Comparison of ENCODE assay signal across 23 cellular contexts in genomic region chr12:26022043-26022442, GRCh38.
A peak's percentile ranks its signal among the peaks of the same experiment; 100 is the strongest.
DNase-seq lines count a peak whose midpoint lies in the region; ATAC-seq and TF ChIP-seq lines count a peak whose summit lies in the region.
"Had no signal": no experiment of that assay in that cellular context is flagged by ENCODE, and none has a peak within 500 bp of the region (broad histone marks: within the 10 kb centered on the region; RNA-seq: fewer than 3 reads in every experiment).

No MANE protein-coding gene starts in this region.

- H3K27me3 Mint-ChIP-seq in HFFc6 (ENCODE audit: insufficient read depth) (no peaks in the 10 kb centered on the region), WTC11 (ENCODE audit: low read depth) (no peaks in the 10 kb centered on the region)
- H3K27me3 Mint-ChIP-seq: CD4-positive, alpha-beta T cell had no signal

- WGBS in heart left ventricle, 4 donors, result 52 to 67% (median 59%) methylated on average over 3 of the region's 3 CpGs
- 92 to 95% methylated on average over 3 of the region's 3 CpGs for WGBS in sigmoid colon, 2 donors

- TF ChIP-seq POLR2A in heart left ventricle (IDR thresholded peaks at IDR 0.05) (no peak), sigmoid colon (IDR thresholded peaks at IDR 0.05) (no peak)

- POLR2A ChIA-PET in WTC11 (lab: Charles Lee), result no interaction called here

- intact Hi-C loops in heart left ventricle (cut with DNase I) (loop anchor here in 3 of 10 donors (10.0 kb wide), 3 partner anchors 337 to 437 kb away; no protein-coding TSS in a partner anchor), Right ventricle myocardium inferior (cut with DNase I) (no loop called here), sigmoid colon (cut with DNase I) (loop anchor here (10.0 kb wide), 1 partner anchor 767 kb away; the partner anchor contains the start of gene KRAS)

- H3K9me3 ChIP-seq in heart left ventricle (no peaks in the 10 kb centered on the region), sigmoid colon (no peaks in the 10 kb centered on the region)
- H3K9me3 ChIP-seq: A549; BE2C; BLaER1 treated with 17β-estradiol and CSF1 and Interleukin-3, amounts not matched to agents 10 nM and 100 nM; HAP-1 had no signal

- H3K9me3 Mint-ChIP-seq in HFFc6 (no peaks in the 10 kb centered on the region), WTC11 (0 out of 2 replicates have a peak, but pooled peaks cover 3% of the 10 kb centered on the region)
- H3K9me3 Mint-ChIP-seq: CD14-positive monocyte; CD4-positive, alpha-beta T cell; CD8-positive, alpha-beta memory T cell; GM23338 had no signal

- H3K27ac ChIP-seq in heart left ventricle (no peak overlapping the region), sigmoid colon (no peak overlapping the region)
- H3K27ac ChIP-seq: A549; BLaER1 treated with 17β-estradiol and CSF1 and Interleukin-3, amounts not matched to agents 10 nM and 100 nM had no signal

- H3K4me1 ChIP-seq in heart left ventricle (peaks cover 0 to 24% (median 11%) of the 10 kb centered on the region in 12 donors), sigmoid colon (peaks cover 0 to 34% (median 24%) of the 10 kb centered on the region in 4 donors)
- H3K4me1 ChIP-seq: A549; BLaER1 treated with 17β-estradiol and CSF1 and Interleukin-3, amounts not matched to agents 10 nM and 100 nM; HAP-1 had no signal

- TF ChIP-seq CTCF in heart left ventricle (IDR thresholded peaks at IDR 0.05) (no peak), HFFc6 (IDR thresholded peaks at IDR 0.05) (no peak), WTC11 (IDR thresholded peaks at IDR 0.05) (no peak), sigmoid colon (IDR thresholded peaks at IDR 0.05) (no peak)

- H3K36me3 ChIP-seq in heart left ventricle, result no peaks in the 10 kb centered on the region
- H3K36me3 ChIP-seq in sigmoid colon, result no peaks in the 10 kb centered on the region
- H3K36me3 ChIP-seq: BE2C; BLaER1 treated with 17β-estradiol and CSF1 and Interleukin-3, amounts not matched to agents 10 nM and 100 nM; HAP-1 had no signal

- H3K4me3 ChIP-seq in heart left ventricle (no peak overlapping the region), sigmoid colon (no peak overlapping the region)
- H3K4me3 ChIP-seq: A549; BLaER1 treated with 17β-estradiol and CSF1 and Interleukin-3, amounts not matched to agents 10 nM and 100 nM; GM12878; GM23338; HAP-1 had no signal

- H3K36me3 Mint-ChIP-seq in HFFc6 (ENCODE audit: low read depth) (peaks cover 4% of the 10 kb centered on the region; the same call in 1 of the 2 replicates), WTC11 (peaks cover 5% of the 10 kb centered on the region; the same call in 1 of the 2 replicates)
- H3K36me3 Mint-ChIP-seq: CD14-positive monocyte; CD8-positive, alpha-beta memory T cell had no signal

- ATAC-seq in heart left ventricle, result peak in 3 of 4 donors; percentile 26 to 48 (median 29)
- no peak for ATAC-seq in Right ventricle myocardium inferior
- no peak for ATAC-seq in WTC11
- no peak for ATAC-seq in GM18861 (IDR thresholded peaks at IDR 0.05; ENCODE audit: unreplicated experiment)
- no peak for ATAC-seq in HG03196 (IDR thresholded peaks at IDR 0.05; ENCODE audit: unreplicated experiment)
- ATAC-seq: A549, GM12878 had no signal

- 0 out of 2 replicates have a peak overlapping the region, but pooled peaks have one; percentile 3 for H3K27ac Mint-ChIP-seq in HFFc6
- H3K27ac Mint-ChIP-seq in WTC11, result 0 out of 2 replicates have a peak overlapping the region, but pooled peaks have one; percentile 7
- H3K27ac Mint-ChIP-seq: CD14-positive monocyte; CD4-positive, alpha-beta T cell; CD8-positive, alpha-beta memory T cell; GM23338 had no signal

- TF ChIP-seq EP300 in sigmoid colon (IDR thresholded peaks at IDR 0.05), result no peak

- H3K27me3 ChIP-seq in heart left ventricle (no peaks in the 10 kb centered on the region), sigmoid colon (no peaks in the 10 kb centered on the region)
- H3K27me3 ChIP-seq: BE2C; BLaER1 treated with 17β-estradiol and CSF1 and Interleukin-3, amounts not matched to agents 10 nM and 100 nM had no signal

- no peak overlapping the region for H3K4me3 Mint-ChIP-seq in HFFc6
- no peak overlapping the region for H3K4me3 Mint-ChIP-seq in WTC11
- H3K4me3 Mint-ChIP-seq: CD4-positive, alpha-beta T cell; CD8-positive, alpha-beta memory T cell; GM23338 had no signal

- H3K4me1 Mint-ChIP-seq in HFFc6 (ENCODE audit: low read depth) (peaks cover 34% of the 10 kb centered on the region), WTC11 (peaks cover 25% of the 10 kb centered on the region)
- H3K4me1 Mint-ChIP-seq: CD14-positive monocyte; CD8-positive, alpha-beta memory T cell had no signal

- DNase-seq in heart left ventricle, result no peak
- no peak for DNase-seq in Right ventricle myocardium inferior (ENCODE audit: missing footprints)
- no peak for DNase-seq in HFFc6
- no peak for DNase-seq in WTC11 (ENCODE audit: low spot score)
- DNase-seq in sigmoid colon, result no peak
- DNase-seq: 8988T; ACHN; AML-193; BE2C; CD4-positive, alpha-beta T cell; CD8-positive, alpha-beta memory T cell; DMS 273 treated with DMSO at 0.1 percent for 48 hours; DMS79; EL; GDM1 had no signal

- CTCF ChIA-PET in WTC11 (lab: Charles Lee), result interaction anchor here (0.6 to 2.0 kb wide), 3 partner anchors 47 to 127 kb away, joined by 3 to 6 read pairs (median 3); no protein-coding TSS in a partner anchor

TF ChIP-seq in WTC11, 78 proteins besides CTCF, POLR2A, EP300 and RAD21:
- TF ChIP-seq OVOL2 (CRISPR knock-in tag; IDR thresholded peaks at IDR 0.05; ENCODE audit: borderline replicate concordance), result no peak
- TF ChIP-seq AR (CRISPR knock-in tag; IDR thresholded peaks at IDR 0.05), result no peak
- TF ChIP-seq IRF1 (CRISPR knock-in tag; IDR thresholded peaks at IDR 0.05), result no peak
- no peak for TF ChIP-seq CDX4 (CRISPR knock-in tag; IDR thresholded peaks at IDR 0.05; ENCODE audit: borderline replicate concordance)
- no peak for TF ChIP-seq CREM (CRISPR knock-in tag; IDR thresholded peaks at IDR 0.05)
- no peak for TF ChIP-seq RELA (CRISPR knock-in tag; IDR thresholded peaks at IDR 0.05; ENCODE audit: borderline replicate concordance)
- no peak for TF ChIP-seq ZMAT4 (CRISPR knock-in tag; IDR thresholded peaks at IDR 0.05)

Comparison
In these comparisons a context has a peak if more than half of its experiments do, and no peak if none do; other contexts are left out.
1. ATAC-seq: peak in heart left ventricle (3 of 4); none in Right ventricle myocardium inferior (single experiment), WTC11 (single experiment), GM18861 (single experiment) and HG03196 (single experiment).